In genomic region chr14:104770072-104770579, GRCh38 we compare ENCODE assay signal across 1 cellular context.
A peak's percentile ranks its signal among the peaks of the same experiment; 100 is the strongest.
TF ChIP-seq lines count a peak whose summit lies in the region.

No MANE protein-coding gene starts in this region.

TF ChIP-seq in K562, 482 proteins besides CTCF, POLR2A, EP300 and RAD21:
- TF ChIP-seq POLR2G (IDR thresholded peaks at IDR 0.05; ENCODE audit: low read depth, low read length) (peak; percentile 24; the same call in 1 of the 2 replicates), ZNF584 (CRISPR knock-in tag; IDR thresholded peaks at IDR 0.05; ENCODE audit: low read depth) (no peak), ZBTB33 (CRISPR knock-in tag; IDR thresholded peaks at IDR 0.05) (0 out of 2 replicates have a peak, but pooled peaks have one; percentile 31)
